ENCODE assay signal across 1 cellular context in the genomic region with DNA sequence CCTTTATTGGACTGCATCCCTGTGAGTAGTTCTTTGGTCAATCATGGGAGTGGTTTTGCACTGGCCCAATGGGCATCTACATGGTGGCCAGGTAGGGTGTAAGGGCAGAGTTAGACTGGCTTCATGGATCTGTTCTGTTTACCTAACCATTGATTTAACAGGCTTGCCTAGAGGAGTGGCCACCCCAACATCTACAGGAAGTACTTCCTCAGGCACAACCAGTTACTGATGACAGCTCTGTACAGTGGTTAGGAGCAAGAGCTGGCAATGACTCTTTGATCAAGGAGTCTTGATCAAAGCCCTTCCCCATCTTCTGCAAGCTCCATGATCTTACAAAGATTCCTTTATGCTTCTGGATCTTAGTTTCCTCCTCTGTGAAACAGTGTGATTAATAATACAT.
TF ChIP-seq lines count a peak whose summit lies in the region.

No MANE protein-coding gene starts in this region.

TF ChIP-seq in HepG2, 621 proteins besides CTCF, POLR2A, EP300 and RAD21 (continued from another document):
- no peak for TF ChIP-seq DMAP1 (CRISPR knock-in tag; IDR thresholded peaks at IDR 0.05)
- TF ChIP-seq ZZZ3 (CRISPR knock-in tag; IDR thresholded peaks at IDR 0.05; ENCODE audit: borderline replicate concordance), result no peak
- no peak for TF ChIP-seq ZBTB49 (CRISPR knock-in tag; IDR thresholded peaks at IDR 0.05; ENCODE audit: borderline replicate concordance)
- TF ChIP-seq FOXC1 (CRISPR knock-in tag; IDR thresholded peaks at IDR 0.05; ENCODE audit: borderline replicate concordance), result no peak
- no peak for TF ChIP-seq ZC3H13 (CRISPR knock-in tag; IDR thresholded peaks at IDR 0.05)
- no peak for TF ChIP-seq NCOR1 (IDR thresholded peaks at IDR 0.05; ENCODE audit: borderline replicate concordance, low read length)
- no peak for TF ChIP-seq CERS6 (CRISPR knock-in tag; IDR thresholded peaks at IDR 0.05)
- TF ChIP-seq KDM6A (CRISPR knock-in tag; IDR thresholded peaks at IDR 0.05; ENCODE audit: low read depth), result no peak
- TF ChIP-seq ZNF318 (CRISPR knock-in tag; IDR thresholded peaks at IDR 0.05), result no peak
- TF ChIP-seq ARNT2 (CRISPR knock-in tag; IDR thresholded peaks at IDR 0.05; ENCODE audit: low read depth), result no peak
- TF ChIP-seq ZNF773 (CRISPR knock-in tag; IDR thresholded peaks at IDR 0.05; ENCODE audit: borderline replicate concordance), result no peak
- TF ChIP-seq ZNF335 (CRISPR knock-in tag; IDR thresholded peaks at IDR 0.05), result no peak
- TF ChIP-seq, protein P1, sequence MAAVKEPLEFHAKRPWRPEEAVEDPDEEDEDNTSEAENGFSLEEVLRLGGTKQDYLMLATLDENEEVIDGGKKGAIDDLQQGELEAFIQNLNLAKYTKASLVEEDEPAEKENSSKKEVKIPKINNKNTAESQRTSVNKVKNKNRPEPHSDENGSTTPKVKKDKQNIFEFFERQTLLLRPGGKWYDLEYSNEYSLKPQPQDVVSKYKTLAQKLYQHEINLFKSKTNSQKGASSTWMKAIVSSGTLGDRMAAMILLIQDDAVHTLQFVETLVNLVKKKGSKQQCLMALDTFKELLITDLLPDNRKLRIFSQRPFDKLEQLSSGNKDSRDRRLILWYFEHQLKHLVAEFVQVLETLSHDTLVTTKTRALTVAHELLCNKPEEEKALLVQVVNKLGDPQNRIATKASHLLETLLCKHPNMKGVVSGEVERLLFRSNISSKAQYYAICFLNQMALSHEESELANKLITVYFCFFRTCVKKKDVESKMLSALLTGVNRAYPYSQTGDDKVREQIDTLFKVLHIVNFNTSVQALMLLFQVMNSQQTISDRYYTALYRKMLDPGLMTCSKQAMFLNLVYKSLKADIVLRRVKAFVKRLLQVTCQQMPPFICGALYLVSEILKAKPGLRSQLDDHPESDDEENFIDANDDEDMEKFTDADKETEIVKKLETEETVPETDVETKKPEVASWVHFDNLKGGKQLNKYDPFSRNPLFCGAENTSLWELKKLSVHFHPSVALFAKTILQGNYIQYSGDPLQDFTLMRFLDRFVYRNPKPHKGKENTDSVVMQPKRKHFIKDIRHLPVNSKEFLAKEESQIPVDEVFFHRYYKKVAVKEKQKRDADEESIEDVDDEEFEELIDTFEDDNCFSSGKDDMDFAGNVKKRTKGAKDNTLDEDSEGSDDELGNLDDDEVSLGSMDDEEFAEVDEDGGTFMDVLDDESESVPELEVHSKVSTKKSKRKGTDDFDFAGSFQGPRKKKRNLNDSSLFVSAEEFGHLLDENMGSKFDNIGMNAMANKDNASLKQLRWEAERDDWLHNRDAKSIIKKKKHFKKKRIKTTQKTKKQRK (IDR thresholded peaks at IDR 0.05; ENCODE audit: low read length), result no peak
- TF ChIP-seq ZNF512B (CRISPR knock-in tag; IDR thresholded peaks at IDR 0.05; ENCODE audit: borderline replicate concordance), result no peak
- no peak for TF ChIP-seq FOXO1 (CRISPR knock-in tag; IDR thresholded peaks at IDR 0.05)
- TF ChIP-seq, protein P2, sequence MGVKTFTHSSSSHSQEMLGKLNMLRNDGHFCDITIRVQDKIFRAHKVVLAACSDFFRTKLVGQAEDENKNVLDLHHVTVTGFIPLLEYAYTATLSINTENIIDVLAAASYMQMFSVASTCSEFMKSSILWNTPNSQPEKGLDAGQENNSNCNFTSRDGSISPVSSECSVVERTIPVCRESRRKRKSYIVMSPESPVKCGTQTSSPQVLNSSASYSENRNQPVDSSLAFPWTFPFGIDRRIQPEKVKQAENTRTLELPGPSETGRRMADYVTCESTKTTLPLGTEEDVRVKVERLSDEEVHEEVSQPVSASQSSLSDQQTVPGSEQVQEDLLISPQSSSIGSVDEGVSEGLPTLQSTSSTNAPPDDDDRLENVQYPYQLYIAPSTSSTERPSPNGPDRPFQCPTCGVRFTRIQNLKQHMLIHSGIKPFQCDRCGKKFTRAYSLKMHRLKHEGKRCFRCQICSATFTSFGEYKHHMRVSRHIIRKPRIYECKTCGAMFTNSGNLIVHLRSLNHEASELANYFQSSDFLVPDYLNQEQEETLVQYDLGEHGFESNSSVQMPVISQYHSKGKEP (CRISPR knock-in tag; IDR thresholded peaks at IDR 0.05), result no peak
